31 cellular contexts compared by ENCODE assay signal in the genomic region with DNA sequence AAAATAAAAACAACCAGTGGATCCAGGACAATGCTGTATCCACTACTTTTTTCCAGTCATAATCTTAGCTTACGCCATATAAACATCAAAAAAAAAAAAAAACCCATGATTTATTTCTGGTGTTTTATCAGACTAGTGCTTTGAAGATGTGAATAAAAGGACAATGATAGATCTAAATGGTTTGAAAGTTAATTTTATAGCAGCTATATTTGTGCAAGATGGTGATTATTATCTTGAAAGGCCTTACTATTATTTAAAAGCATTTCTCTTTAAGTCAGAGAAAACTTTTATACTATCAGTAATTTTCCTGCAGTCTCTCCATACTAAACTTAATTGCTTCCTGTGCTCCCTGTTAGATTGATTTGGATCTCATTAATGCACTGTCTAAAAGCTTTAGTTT.
"Had no signal": no experiment of that assay in that cellular context is flagged by ENCODE, and none has a peak within 500 bp of the region (broad histone marks: within the 10 kb centered on the region; RNA-seq: fewer than 3 reads in every experiment).

No MANE protein-coding gene starts in this region.

- H2AFZ ChIP-seq: neural progenitor cell, parathyroid adenoma had no signal

- H3K36me3 ChIP-seq: neural progenitor cell, ovary, right lobe of liver, sigmoid colon, spleen, suprapubic skin, tibial artery, transverse colon, upper lobe of right lung, uterus had no signal

- H3K27me3 Mint-ChIP-seq: progenitor cell of endocrine pancreas; stimulated activated naive CD8-positive, alpha-beta T cell treated with anti-CD3 and anti-CD28 coated beads, Interleukin-15, amount 100 ng/mL, for 72 hours; type B pancreatic cell had no signal

- H3K9me3 Mint-ChIP-seq: type B pancreatic cell had no signal

- DNase-seq: natural killer cell; occipital lobe; ovary; posterior cingulate gyrus; psoas muscle; right cardiac atrium; right lobe of liver; sigmoid colon; spleen; stimulated activated CD4-positive, alpha-beta T cell treated with anti-CD3 and anti-CD28 coated beads, Interleukin-12 subunit alpha, Interleukin-12 subunit beta, amount 100 ng/mL, for 4 hours; stimulated activated CD4-positive, alpha-beta T cell treated with anti-CD3 and anti-CD28 coated beads, Interleukin-1b, Interleukin-23, amount 100 ng/mL, for 48 hours; stimulated activated CD4-positive, alpha-beta T cell treated with anti-CD3 and anti-CD28 coated beads, Interleukin-4, amount 100 ng/mL, for 1 hour; stimulated activated CD4-positive, alpha-beta T cell treated with anti-CD3 and anti-CD28 coated beads, Interleukin-4, amount 100 ng/mL, for 4 hours; stimulated activated CD8-positive, alpha-beta memory T cell treated with anti-CD3 and anti-CD28 coated beads, Interleukin-4, amount 100 ng/mL, for 48 hours; stimulated activated naive CD4-positive, alpha-beta T cell; stimulated activated naive CD8-positive, alpha-beta T cell treated with anti-CD3 and anti-CD28 coated beads, Interleukin-15, amount 100 ng/mL, for 72 hours; stimulated activated naive CD8-positive, alpha-beta T cell treated with anti-CD3 and anti-CD28 coated beads, Interleukin-15, Interleukin-2, amounts not matched to agents 100 U/mL and 50 U/mL, for 24 hours; substantia nigra; testis; tibial artery; transverse colon; upper lobe of right lung; uterus had no signal

- H3K27me3 ChIP-seq: neural progenitor cell, ovary, right lobe of liver, sigmoid colon, spleen, suprapubic skin, testis, tibial artery, transverse colon, upper lobe of right lung, uterus had no signal

- H3K4me3 Mint-ChIP-seq: natural killer cell; nephron; neural progenitor cell; stimulated activated memory B cell treated with anti-CD40 and anti-IgM and Interleukin-4, amounts not matched to agents 10 μg/mL and 1 μg/mL and 100 μg/mL, for 72 hours; stimulated activated naive CD8-positive, alpha-beta T cell treated with anti-CD3 and anti-CD28 coated beads, Interleukin-15, amount 100 ng/mL, for 72 hours; type B pancreatic cell had no signal

- H3K27ac ChIP-seq: neural progenitor cell, ovary, parathyroid adenoma, psoas muscle, right lobe of liver, sigmoid colon, spleen, suprapubic skin, testis, tibial artery, transverse colon, upper lobe of right lung, uterus had no signal

- H3K4me2 ChIP-seq: neural progenitor cell, smooth muscle cell had no signal

- H3K27ac Mint-ChIP-seq: natural killer cell; nephron; neural progenitor cell; progenitor cell of endocrine pancreas; stimulated activated memory B cell treated with anti-CD40 and anti-IgM and Interleukin-4, amounts not matched to agents 10 μg/mL and 1 μg/mL and 100 μg/mL, for 72 hours; stimulated activated naive CD8-positive, alpha-beta T cell treated with anti-CD3 and anti-CD28 coated beads, Interleukin-15, amount 100 ng/mL, for 72 hours; type B pancreatic cell had no signal

- H3K4me3 ChIP-seq: neural progenitor cell, ovary, psoas muscle, right lobe of liver, sigmoid colon, smooth muscle cell, spleen, suprapubic skin, testis, tibial artery, transverse colon, upper lobe of right lung, uterus had no signal

- H3K79me2 ChIP-seq: parathyroid adenoma had no signal

- H3K9me3 ChIP-seq: ovary, psoas muscle, right lobe of liver, sigmoid colon, suprapubic skin, testis, transverse colon, upper lobe of right lung, uterus had no signal

- H3K4me1 ChIP-seq: neural progenitor cell, parathyroid adenoma, psoas muscle, right lobe of liver, spleen, suprapubic skin, testis, tibial artery, transverse colon, upper lobe of right lung, uterus had no signal

- H3K36me3 Mint-ChIP-seq: natural killer cell; neural progenitor cell; stimulated activated memory B cell treated with anti-CD40 and anti-IgM and Interleukin-4, amounts not matched to agents 10 μg/mL and 1 μg/mL and 100 μg/mL, for 72 hours; type B pancreatic cell had no signal

- H3K9ac ChIP-seq: neural progenitor cell, parathyroid adenoma had no signal

- ATAC-seq: natural killer cell; psoas muscle; right cardiac atrium; right lobe of liver; stimulated activated memory B cell treated with anti-CD40 and anti-IgM and Interleukin-4, amounts not matched to agents 10 μg/mL and 1 μg/mL and 100 μg/mL, for 72 hours; stimulated activated naive CD8-positive, alpha-beta T cell treated with anti-CD3 and anti-CD28 coated beads, Interleukin-15, amount 100 ng/mL, for 72 hours; stimulated activated naive CD8-positive, alpha-beta T cell treated with anti-CD3 and anti-CD28 coated beads, Interleukin-15, Interleukin-2, amounts not matched to agents 100 U/mL and 50 U/mL, for 24 hours; upper lobe of right lung had no signal

- H3K4me1 Mint-ChIP-seq: natural killer cell; nephron; neural progenitor cell; stimulated activated memory B cell treated with anti-CD40 and anti-IgM and Interleukin-4, amounts not matched to agents 10 μg/mL and 1 μg/mL and 100 μg/mL, for 72 hours; stimulated activated naive CD8-positive, alpha-beta T cell treated with anti-CD3 and anti-CD28 coated beads, Interleukin-15, amount 100 ng/mL, for 72 hours had no signal
